In the genomic region with DNA sequence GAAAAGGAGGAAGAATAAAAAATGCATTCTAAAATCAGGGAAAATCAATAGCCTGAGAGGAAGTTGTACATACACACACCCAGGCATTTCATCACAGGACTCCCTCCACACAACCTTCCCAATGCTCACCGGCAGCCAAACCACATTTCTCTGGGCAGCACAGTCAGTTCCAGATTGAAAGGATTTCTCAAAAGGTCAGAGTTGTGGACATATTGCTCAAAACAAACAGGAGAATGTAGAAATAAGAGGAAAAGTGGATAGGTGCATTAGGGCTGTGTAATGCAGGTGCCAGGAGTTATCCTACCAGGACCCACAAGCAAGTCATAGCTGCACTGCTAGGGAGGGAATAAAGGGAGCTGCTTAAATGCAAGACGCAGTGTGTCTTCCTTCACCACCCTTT, we compare ENCODE assay signal across 1 cellular context.
TF ChIP-seq lines count a peak whose summit lies in the region.

No MANE protein-coding gene starts in this region.

TF ChIP-seq in HepG2, 621 proteins besides CTCF, POLR2A, EP300 and RAD21 (continued from another document and continues in another):
- TF ChIP-seq ZNF432 (CRISPR knock-in tag; IDR thresholded peaks at IDR 0.05; ENCODE audit: borderline replicate concordance) = no peak
- no peak for TF ChIP-seq ZBTB8A (CRISPR knock-in tag; IDR thresholded peaks at IDR 0.05; ENCODE audit: borderline replicate concordance, low read depth)
- no peak for TF ChIP-seq BRD4 (CRISPR knock-in tag; IDR thresholded peaks at IDR 0.05)
- peak; percentile 79 for TF ChIP-seq HNF4A (CRISPR knock-in tag; IDR thresholded peaks at IDR 0.05)
- peak; percentile 74; the same call in 1 of the 2 replicates for TF ChIP-seq ISL2 (CRISPR knock-in tag; IDR thresholded peaks at IDR 0.05)
- peak; percentile 82 for TF ChIP-seq BCL6 (CRISPR knock-in tag; IDR thresholded peaks at IDR 0.05)
- peak; percentile 34; the same call in 1 of the 2 replicates for TF ChIP-seq TBX3 (IDR thresholded peaks at IDR 0.05; ENCODE audit: borderline replicate concordance)
- TF ChIP-seq LCORL (IDR thresholded peaks at IDR 0.05) = no peak
- TF ChIP-seq LCORL (CRISPR knock-in tag; IDR thresholded peaks at IDR 0.05) = peak; percentile 71
- TF ChIP-seq STAG1 (CRISPR knock-in tag; IDR thresholded peaks at IDR 0.05) = no peak
- TF ChIP-seq, protein P1, sequence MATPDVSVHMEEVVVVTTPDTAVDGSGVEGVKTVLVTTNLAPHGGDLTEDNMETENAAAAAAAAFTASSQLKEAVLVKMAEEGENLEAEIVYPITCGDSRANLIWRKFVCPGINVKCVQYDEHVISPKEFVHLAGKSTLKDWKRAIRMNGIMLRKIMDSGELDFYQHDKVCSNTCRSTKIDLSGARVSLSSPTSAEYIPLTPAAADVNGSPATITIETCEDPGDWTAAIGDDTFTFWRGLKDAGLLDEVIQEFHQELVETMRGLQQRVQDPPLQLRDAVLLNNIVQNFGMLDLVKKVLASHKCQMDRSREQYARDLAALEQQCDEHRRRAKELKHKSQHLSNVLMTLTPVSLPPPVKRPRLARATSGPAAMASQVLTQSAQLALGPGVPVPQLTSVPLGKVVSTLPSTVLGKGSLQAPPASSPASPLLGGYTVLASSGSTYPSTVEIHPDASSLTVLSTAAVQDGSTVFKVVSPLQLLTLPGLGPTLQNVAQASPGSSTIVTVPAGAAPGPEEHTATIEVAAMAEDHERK (CRISPR knock-in tag; IDR thresholded peaks at IDR 0.05; ENCODE audit: low read depth) = no peak
- TF ChIP-seq, protein P2, sequence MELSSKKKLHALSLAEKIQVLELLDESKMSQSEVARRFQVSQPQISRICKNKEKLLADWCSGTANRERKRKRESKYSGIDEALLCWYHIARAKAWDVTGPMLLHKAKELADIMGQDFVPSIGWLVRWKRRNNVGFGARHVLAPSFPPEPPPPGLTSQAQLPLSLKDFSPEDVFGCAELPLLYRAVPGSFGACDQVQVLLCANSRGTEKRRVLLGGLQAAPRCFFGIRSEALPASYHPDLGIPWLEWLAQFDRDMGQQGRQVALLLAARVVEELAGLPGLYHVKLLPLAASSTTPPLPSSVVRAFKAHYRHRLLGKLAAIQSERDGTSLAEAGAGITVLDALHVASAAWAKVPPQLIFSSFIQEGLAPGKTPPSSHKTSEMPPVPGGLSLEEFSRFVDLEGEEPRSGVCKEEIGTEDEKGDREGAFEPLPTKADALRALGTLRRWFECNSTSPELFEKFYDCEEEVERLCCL (CRISPR knock-in tag; IDR thresholded peaks at IDR 0.05; ENCODE audit: borderline replicate concordance) = no peak
- TF ChIP-seq KLF6 (CRISPR knock-in tag; IDR thresholded peaks at IDR 0.05) = no peak
- peak; percentile 22; the same call in 1 of the 2 replicates for TF ChIP-seq TBX2 (CRISPR knock-in tag; IDR thresholded peaks at IDR 0.05; ENCODE audit: borderline replicate concordance)
- TF ChIP-seq RBM39 (IDR thresholded peaks at IDR 0.05; ENCODE audit: low read depth, low read length, poor library complexity, severe bottlenecking) = no peak
- TF ChIP-seq POLR2AphosphoS5 (IDR thresholded peaks at IDR 0.05; ENCODE audit: low read depth, low read length) = no peak
- TF ChIP-seq SOX5 (CRISPR knock-in tag; IDR thresholded peaks at IDR 0.05; ENCODE audit: borderline replicate concordance) = peak; percentile 70; the same call in 1 of the 2 replicates
- TF ChIP-seq FOXK1 (CRISPR knock-in tag; IDR thresholded peaks at IDR 0.05; ENCODE audit: borderline replicate concordance, low read depth) = peak; percentile 50; the same call in 1 of the 2 replicates
- TF ChIP-seq, protein P3, sequence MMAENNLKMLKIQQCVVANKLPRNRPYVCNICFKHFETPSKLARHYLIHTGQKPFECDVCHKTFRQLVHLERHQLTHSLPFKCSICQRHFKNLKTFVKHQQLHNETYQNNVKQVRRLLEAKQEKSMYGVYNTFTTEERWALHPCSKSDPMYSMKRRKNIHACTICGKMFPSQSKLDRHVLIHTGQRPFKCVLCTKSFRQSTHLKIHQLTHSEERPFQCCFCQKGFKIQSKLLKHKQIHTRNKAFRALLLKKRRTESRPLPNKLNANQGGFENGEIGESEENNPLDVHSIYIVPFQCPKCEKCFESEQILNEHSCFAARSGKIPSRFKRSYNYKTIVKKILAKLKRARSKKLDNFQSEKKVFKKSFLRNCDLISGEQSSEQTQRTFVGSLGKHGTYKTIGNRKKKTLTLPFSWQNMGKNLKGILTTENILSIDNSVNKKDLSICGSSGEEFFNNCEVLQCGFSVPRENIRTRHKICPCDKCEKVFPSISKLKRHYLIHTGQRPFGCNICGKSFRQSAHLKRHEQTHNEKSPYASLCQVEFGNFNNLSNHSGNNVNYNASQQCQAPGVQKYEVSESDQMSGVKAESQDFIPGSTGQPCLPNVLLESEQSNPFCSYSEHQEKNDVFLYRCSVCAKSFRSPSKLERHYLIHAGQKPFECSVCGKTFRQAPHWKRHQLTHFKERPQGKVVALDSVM (CRISPR knock-in tag; IDR thresholded peaks at IDR 0.05) = 0 out of 2 replicates have a peak, but pooled peaks have one; percentile 31
- TF ChIP-seq BCLAF1 (IDR thresholded peaks at IDR 0.05) = no peak
- peak; percentile 25; the same call in 1 of the 2 replicates for TF ChIP-seq HOXA3 (CRISPR knock-in tag; IDR thresholded peaks at IDR 0.05)
- TF ChIP-seq, protein P4, sequence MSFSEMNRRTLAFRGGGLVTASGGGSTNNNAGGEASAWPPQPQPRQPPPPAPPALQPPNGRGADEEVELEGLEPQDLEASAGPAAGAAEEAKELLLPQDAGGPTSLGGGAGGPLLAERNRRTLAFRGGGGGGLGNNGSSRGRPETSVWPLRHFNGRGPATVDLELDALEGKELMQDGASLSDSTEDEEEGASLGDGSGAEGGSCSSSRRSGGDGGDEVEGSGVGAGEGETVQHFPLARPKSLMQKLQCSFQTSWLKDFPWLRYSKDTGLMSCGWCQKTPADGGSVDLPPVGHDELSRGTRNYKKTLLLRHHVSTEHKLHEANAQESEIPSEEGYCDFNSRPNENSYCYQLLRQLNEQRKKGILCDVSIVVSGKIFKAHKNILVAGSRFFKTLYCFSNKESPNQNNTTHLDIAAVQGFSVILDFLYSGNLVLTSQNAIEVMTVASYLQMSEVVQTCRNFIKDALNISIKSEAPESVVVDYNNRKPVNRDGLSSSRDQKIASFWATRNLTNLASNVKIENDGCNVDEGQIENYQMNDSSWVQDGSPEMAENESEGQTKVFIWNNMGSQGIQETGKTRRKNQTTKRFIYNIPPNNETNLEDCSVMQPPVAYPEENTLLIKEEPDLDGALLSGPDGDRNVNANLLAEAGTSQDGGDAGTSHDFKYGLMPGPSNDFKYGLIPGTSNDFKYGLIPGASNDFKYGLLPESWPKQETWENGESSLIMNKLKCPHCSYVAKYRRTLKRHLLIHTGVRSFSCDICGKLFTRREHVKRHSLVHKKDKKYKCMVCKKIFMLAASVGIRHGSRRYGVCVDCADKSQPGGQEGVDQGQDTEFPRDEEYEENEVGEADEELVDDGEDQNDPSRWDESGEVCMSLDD (CRISPR knock-in tag; IDR thresholded peaks at IDR 0.05; ENCODE audit: borderline replicate concordance) = no peak
- no peak for TF ChIP-seq ZZZ3 (CRISPR knock-in tag; IDR thresholded peaks at IDR 0.05; ENCODE audit: borderline replicate concordance)
- no peak for TF ChIP-seq CHD2 (IDR thresholded peaks at IDR 0.05; ENCODE audit: low read depth, low read length)
- TF ChIP-seq ZNF652 (CRISPR knock-in tag; IDR thresholded peaks at IDR 0.05; ENCODE audit: borderline replicate concordance, low read depth) = 0 out of 2 replicates have a peak, but pooled peaks have one; percentile 16
- TF ChIP-seq, protein P5, sequence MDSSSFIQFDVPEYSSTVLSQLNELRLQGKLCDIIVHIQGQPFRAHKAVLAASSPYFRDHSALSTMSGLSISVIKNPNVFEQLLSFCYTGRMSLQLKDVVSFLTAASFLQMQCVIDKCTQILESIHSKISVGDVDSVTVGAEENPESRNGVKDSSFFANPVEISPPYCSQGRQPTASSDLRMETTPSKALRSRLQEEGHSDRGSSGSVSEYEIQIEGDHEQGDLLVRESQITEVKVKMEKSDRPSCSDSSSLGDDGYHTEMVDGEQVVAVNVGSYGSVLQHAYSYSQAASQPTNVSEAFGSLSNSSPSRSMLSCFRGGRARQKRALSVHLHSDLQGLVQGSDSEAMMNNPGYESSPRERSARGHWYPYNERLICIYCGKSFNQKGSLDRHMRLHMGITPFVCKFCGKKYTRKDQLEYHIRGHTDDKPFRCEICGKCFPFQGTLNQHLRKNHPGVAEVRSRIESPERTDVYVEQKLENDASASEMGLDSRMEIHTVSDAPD (CRISPR knock-in tag; IDR thresholded peaks at IDR 0.05) = peak; percentile 73
- no peak for TF ChIP-seq ZNF3 (CRISPR knock-in tag; IDR thresholded peaks at IDR 0.05)
- no peak for TF ChIP-seq ZSCAN30 (CRISPR knock-in tag; IDR thresholded peaks at IDR 0.05)
- TF ChIP-seq, protein P6, sequence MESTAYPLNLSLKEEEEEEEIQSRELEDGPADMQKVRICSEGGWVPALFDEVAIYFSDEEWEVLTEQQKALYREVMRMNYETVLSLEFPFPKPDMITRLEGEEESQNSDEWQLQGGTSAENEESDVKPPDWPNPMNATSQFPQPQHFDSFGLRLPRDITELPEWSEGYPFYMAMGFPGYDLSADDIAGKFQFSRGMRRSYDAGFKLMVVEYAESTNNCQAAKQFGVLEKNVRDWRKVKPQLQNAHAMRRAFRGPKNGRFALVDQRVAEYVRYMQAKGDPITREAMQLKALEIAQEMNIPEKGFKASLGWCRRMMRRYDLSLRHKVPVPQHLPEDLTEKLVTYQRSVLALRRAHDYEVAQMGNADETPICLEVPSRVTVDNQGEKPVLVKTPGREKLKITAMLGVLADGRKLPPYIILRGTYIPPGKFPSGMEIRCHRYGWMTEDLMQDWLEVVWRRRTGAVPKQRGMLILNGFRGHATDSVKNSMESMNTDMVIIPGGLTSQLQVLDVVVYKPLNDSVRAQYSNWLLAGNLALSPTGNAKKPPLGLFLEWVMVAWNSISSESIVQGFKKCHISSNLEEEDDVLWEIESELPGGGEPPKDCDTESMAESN (CRISPR knock-in tag; conservative IDR thresholded peaks at IDR 0.05) = no peak
- TF ChIP-seq ZNF83 (CRISPR knock-in tag; IDR thresholded peaks at IDR 0.05; ENCODE audit: borderline replicate concordance) = no peak
- TF ChIP-seq, protein P7, sequence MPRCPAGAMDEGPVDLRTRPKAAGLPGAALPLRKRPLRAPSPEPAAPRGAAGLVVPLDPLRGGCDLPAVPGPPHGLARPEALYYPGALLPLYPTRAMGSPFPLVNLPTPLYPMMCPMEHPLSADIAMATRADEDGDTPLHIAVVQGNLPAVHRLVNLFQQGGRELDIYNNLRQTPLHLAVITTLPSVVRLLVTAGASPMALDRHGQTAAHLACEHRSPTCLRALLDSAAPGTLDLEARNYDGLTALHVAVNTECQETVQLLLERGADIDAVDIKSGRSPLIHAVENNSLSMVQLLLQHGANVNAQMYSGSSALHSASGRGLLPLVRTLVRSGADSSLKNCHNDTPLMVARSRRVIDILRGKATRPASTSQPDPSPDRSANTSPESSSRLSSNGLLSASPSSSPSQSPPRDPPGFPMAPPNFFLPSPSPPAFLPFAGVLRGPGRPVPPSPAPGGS (CRISPR knock-in tag; IDR thresholded peaks at IDR 0.05) = no peak
- peak; percentile 51 for TF ChIP-seq ZMYM4 (CRISPR knock-in tag; IDR thresholded peaks at IDR 0.05)
- no peak for TF ChIP-seq ZNF775 (CRISPR knock-in tag; IDR thresholded peaks at IDR 0.05; ENCODE audit: borderline replicate concordance)
- TF ChIP-seq PBX2 (CRISPR knock-in tag; IDR thresholded peaks at IDR 0.05) = no peak
- TF ChIP-seq, protein P8, sequence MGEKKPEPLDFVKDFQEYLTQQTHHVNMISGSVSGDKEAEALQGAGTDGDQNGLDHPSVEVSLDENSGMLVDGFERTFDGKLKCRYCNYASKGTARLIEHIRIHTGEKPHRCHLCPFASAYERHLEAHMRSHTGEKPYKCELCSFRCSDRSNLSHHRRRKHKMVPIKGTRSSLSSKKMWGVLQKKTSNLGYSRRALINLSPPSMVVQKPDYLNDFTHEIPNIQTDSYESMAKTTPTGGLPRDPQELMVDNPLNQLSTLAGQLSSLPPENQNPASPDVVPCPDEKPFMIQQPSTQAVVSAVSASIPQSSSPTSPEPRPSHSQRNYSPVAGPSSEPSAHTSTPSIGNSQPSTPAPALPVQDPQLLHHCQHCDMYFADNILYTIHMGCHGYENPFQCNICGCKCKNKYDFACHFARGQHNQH (CRISPR knock-in tag; IDR thresholded peaks at IDR 0.05) = peak; percentile 61; the same call in 1 of the 2 replicates
